8 cellular contexts compared by ENCODE assay signal in genomic region chr1:148679787-148680326, GRCh38.
DNase-seq lines count a peak whose midpoint lies in the region; ATAC-seq, FAIRE-seq and TF ChIP-seq lines count a peak whose summit lies in the region.
"Not testable (repeated sequence)": the region's sequence is repeated elsewhere in the genome, so short reads cannot be mapped to it uniquely, and the experiment has no call there.

No MANE protein-coding gene starts in this region.

- H3K18ac ChIP-seq in IMR-90 (ENCODE audit: low read depth, low read length) = not testable (repeated sequence)

- not testable (repeated sequence) for H3K79me1 ChIP-seq in IMR-90 (ENCODE audit: low read depth in 1 of 2, low read length in 2 of 2)

- H3K4me3 Mint-ChIP-seq in astrocyte (ENCODE audit: unreplicated experiment) = peak overlapping the region; percentile 69

- WGBS in A549 (ENCODE audit: missing lambda C conversion rate) = no CpG with 5 or more reads among the region's 37 CpGs
- WGBS in IMR-90 (ENCODE audit: extremely low coverage in 2 of 2, insufficient read length in 1 of 2), 2 experiments = no CpG with 5 or more reads among the region's 37 CpGs
- no CpG with 5 or more reads among the region's 37 CpGs for WGBS in gastroesophageal sphincter (ENCODE audit: low coverage in 1 of 2), 2 donors

- H3K4me1 Mint-ChIP-seq in astrocyte (ENCODE audit: low read depth, unreplicated experiment) = not testable (repeated sequence)

- not testable (repeated sequence) for H3K27me3 ChIP-seq in IMR-90 (ENCODE audit: control insufficient read depth, insufficient read depth, low read length); astrocyte (ENCODE audit: insufficient read depth, low read length); gastroesophageal sphincter

- not testable (repeated sequence) for H3K79me2 ChIP-seq in astrocyte (ENCODE audit: insufficient read depth, low read length)

- H3K56ac ChIP-seq in IMR-90 (ENCODE audit: extremely low read depth, insufficient read depth, low read length) = not testable (repeated sequence)

- not testable (repeated sequence) for H3K36me3 ChIP-seq in IMR-90 (ENCODE audit: control insufficient read depth, insufficient read depth, low read length); astrocyte (ENCODE audit: insufficient read depth, low read length); gastroesophageal sphincter; mucosa of descending colon (ENCODE audit: low read depth)

- not testable (repeated sequence) for H4K5ac ChIP-seq in IMR-90 (ENCODE audit: low read depth, low read length)

- not testable (repeated sequence) for H4K8ac ChIP-seq in IMR-90 (ENCODE audit: low read depth in 2 of 2, low read length in 2 of 2)

- not testable (repeated sequence) for H3K4me3 ChIP-seq in A549, mucosa of descending colon
- H3K4me3 ChIP-seq in IMR-90 (ENCODE audit: insufficient read depth, low read depth, low read length) (peak overlapping the region; percentile 95), astrocyte (ENCODE audit: insufficient read depth, low read depth, low read length) (peak overlapping the region; percentile 46), gastroesophageal sphincter (peak overlapping the region in 1 of 2 donors; percentile 91), skin epidermis (peak overlapping the region in 6 of 7 experiments; percentile 37 to 57 (median 47))

- not testable (repeated sequence) for BruUV-seq in IMR-90 (replicated peaks; lab: Mats Ljungman, UMichigan)

- H3K9ac ChIP-seq in IMR-90 (ENCODE audit: low read depth, low read length); astrocyte (ENCODE audit: low read length): not testable (repeated sequence)

- dilution Hi-C loops in IMR-90 (cut with HindIII; ENCODE audit: low sequenced_read_pairs, unreplicated experiment) = not testable (repeated sequence)

- H3K23ac ChIP-seq in IMR-90 (ENCODE audit: low read depth, low read length) = not testable (repeated sequence)

- DNase-seq in A549 (ENCODE audit: low read depth in 1 of 2, low spot score in 1 of 2); IMR-90; astrocyte (ENCODE audit: low read depth); mucosa of descending colon: not testable (repeated sequence)

- in situ Hi-C loops in IMR-90 (cut with MboI; ENCODE audit: low sequenced_read_pairs) = not testable (repeated sequence)

- H2BK5ac ChIP-seq in IMR-90 (ENCODE audit: low read depth, low read length, poor library complexity, severe bottlenecking) = not testable (repeated sequence)

- not testable (repeated sequence) for H2AK5ac ChIP-seq in IMR-90 (ENCODE audit: low read depth, low read length)

- H3K9me3 Mint-ChIP-seq in astrocyte (ENCODE audit: unreplicated experiment) = not testable (repeated sequence)

- H3K4me2 ChIP-seq in A549; IMR-90 (ENCODE audit: low read depth, low read length): not testable (repeated sequence)
- peak overlapping the region; percentile 48 for H3K4me2 ChIP-seq in astrocyte (ENCODE audit: low read length)

- not testable (repeated sequence) for H3K36me3 Mint-ChIP-seq in astrocyte (ENCODE audit: low read depth, unreplicated experiment)

- POLR2A ChIA-PET in A549 (lab: Yijun Ruan, JAX); IMR-90 (lab: Charles Lee; ENCODE audit: unreplicated experiment): not testable (repeated sequence)

- TF ChIP-seq CTCF in A549 (IDR thresholded peaks at IDR 0.05); IMR-90 (conservative IDR thresholded peaks at IDR 0.05; ENCODE audit: low read depth, low read length); astrocyte (IDR thresholded peaks at IDR 0.05; ENCODE audit: insufficient read depth, low read depth, low read length); gastroesophageal sphincter (IDR thresholded peaks at IDR 0.05); mucosa of descending colon (IDR thresholded peaks at IDR 0.05): not testable (repeated sequence)

- H3K9me1 ChIP-seq in IMR-90 (ENCODE audit: insufficient read depth, low read length) = not testable (repeated sequence)

- TF ChIP-seq EP300 in A549 (IDR thresholded peaks at IDR 0.05); gastroesophageal sphincter (IDR thresholded peaks at IDR 0.05): not testable (repeated sequence)

- intact Hi-C loops in IMR-90 (cut with micrococcal nuclease); mucosa of descending colon (cut with DNase I, micrococcal nuclease): not testable (repeated sequence)

- not testable (repeated sequence) for H4K20me1 ChIP-seq in IMR-90 (ENCODE audit: insufficient read depth, low read length); astrocyte (ENCODE audit: insufficient read depth, low read length)

- H2BK20ac ChIP-seq in IMR-90 (ENCODE audit: low read depth, low read length) = not testable (repeated sequence)

- ATAC-seq in A549 (peak; percentile 93 to 97), GM19397 (IDR thresholded peaks at IDR 0.05; ENCODE audit: unreplicated experiment) (peak; percentile 58), IMR-90 (ENCODE audit: low read depth) (peak; percentile 99), gastroesophageal sphincter (peak; percentile 94), mucosa of descending colon (peak; percentile 80)
- peak; percentile 56 to 66 for ATAC-seq in activated CD4-positive, CD25-positive, alpha-beta regulatory T cell treated with anti-CD3 and anti-CD28 coated beads, Interleukin-2, amount 50 U/mL, for 24 hours

- TF ChIP-seq POLR2A in A549 (IDR thresholded peaks at IDR 0.05; ENCODE audit: low read length); IMR-90 (IDR thresholded peaks at IDR 0.05; ENCODE audit: low read depth, low read length); gastroesophageal sphincter (IDR thresholded peaks at IDR 0.05): not testable (repeated sequence)

- not testable (repeated sequence) for H3K4ac ChIP-seq in IMR-90 (ENCODE audit: low read depth, low read length)

- not testable (repeated sequence) for H3K27me3 Mint-ChIP-seq in astrocyte (ENCODE audit: low read depth, unreplicated experiment)

- not testable (repeated sequence) for FAIRE-seq in A549 (lab: Jason Lieb, UNC); astrocyte (lab: Jason Lieb, UNC)

- H3K27ac Mint-ChIP-seq in astrocyte (ENCODE audit: unreplicated experiment) = not testable (repeated sequence)

- H3K14ac ChIP-seq in IMR-90 (replicated peaks; ENCODE audit: low read depth, low read length) = not testable (repeated sequence)

- not testable (repeated sequence) for H3K27ac ChIP-seq in A549; IMR-90 (ENCODE audit: insufficient read depth, low read length); astrocyte (ENCODE audit: low read depth, low read length); skin epidermis
- peak overlapping the region in 1 of 4 donors; percentile 87 for H3K27ac ChIP-seq in gastroesophageal sphincter

- not testable (repeated sequence) for H2AK9ac ChIP-seq in IMR-90 (replicated peaks; ENCODE audit: low read depth, low read length, poor library complexity)

- not testable (repeated sequence) for H2BK120ac ChIP-seq in IMR-90 (ENCODE audit: low read depth, low read length)

- H2AFZ ChIP-seq in IMR-90 (replicated peaks; ENCODE audit: low read length, poor library complexity); astrocyte (ENCODE audit: low read depth, low read length): not testable (repeated sequence)

- H2BK15ac ChIP-seq in IMR-90 (ENCODE audit: low read depth, low read length) = not testable (repeated sequence)

- not testable (repeated sequence) for H3K4me1 ChIP-seq in A549; IMR-90 (ENCODE audit: control insufficient read depth, insufficient read depth, low read length); astrocyte (ENCODE audit: insufficient read depth, low read length); gastroesophageal sphincter; mucosa of descending colon (ENCODE audit: low read depth)

- H3K9me3 ChIP-seq in A549; IMR-90 (ENCODE audit: control insufficient read depth, insufficient read depth, low read length); astrocyte (ENCODE audit: insufficient read depth, low read depth, low read length); gastroesophageal sphincter; mucosa of descending colon: not testable (repeated sequence)

- CTCF ChIA-PET in A549 (lab: Yijun Ruan, JAX); IMR-90 (lab: Yijun Ruan, JAX): not testable (repeated sequence)

- H4K91ac ChIP-seq in IMR-90 (ENCODE audit: insufficient read depth, low read depth, low read length) = not testable (repeated sequence)

- not testable (repeated sequence) for TF ChIP-seq RAD21 in A549 (conservative IDR thresholded peaks at IDR 0.05 in 1 of 2, IDR thresholded peaks at IDR 0.05 in 1 of 2); IMR-90 (IDR thresholded peaks at IDR 0.05; ENCODE audit: low read length)
